In genomic region chr10:127854769-127855583, GRCh38 we compare ENCODE assay signal across 9 cellular contexts. TPM values are rescaled to one million over a fixed set of nuclear protein-coding genes. Genes with fewer than 3 reads are reported as not detected.
A peak's percentile ranks its signal among the peaks of the same experiment; 100 is the strongest.
DNase-seq lines count a peak whose midpoint lies in the region; ATAC-seq, FAIRE-seq and TF ChIP-seq lines count a peak whose summit lies in the region.
"Had no signal": no experiment of that assay in that cellular context is flagged by ENCODE, and none has a peak within 500 bp of the region (broad histone marks: within the 10 kb centered on the region; RNA-seq: fewer than 3 reads in every experiment).

No MANE protein-coding gene starts in this region.

- H3K27ac Mint-ChIP-seq in stimulated activated naive B cell treated with anti-CD40 and anti-IgM and Interleukin-4, amounts not matched to agents 10 μg/mL and 1 μg/mL and 100 μg/mL, for 72 hours: peak overlapping the region; percentile 90

- H3K4me1 ChIP-seq in small intestine (ENCODE audit: control insufficient read depth in 2 of 2, insufficient read depth in 1 of 2, low read depth in 1 of 2, low read length in 1 of 2) (no peaks in the 10 kb centered on the region), prostate gland (replicated peaks) (no peaks in the 10 kb centered on the region)

- no peaks in the 10 kb centered on the region for H3K36me3 Mint-ChIP-seq in stimulated activated naive B cell treated with anti-CD40 and anti-IgM and Interleukin-4, amounts not matched to agents 10 μg/mL and 1 μg/mL and 100 μg/mL, for 72 hours

- no peak overlapping the region for H3K4me3 ChIP-seq in small intestine (ENCODE audit: low read depth in 1 of 2, low read length in 2 of 2)
- no peak overlapping the region for H3K4me3 ChIP-seq in prostate gland
- H3K4me3 ChIP-seq: heart right ventricle had no signal

- FAIRE-seq in small intestine (lab: Jason Lieb, UNC): no peak

- H3K36me3 ChIP-seq in small intestine (ENCODE audit: control insufficient read depth in 2 of 2, insufficient read depth in 2 of 2, low read length in 2 of 2): no peaks in the 10 kb centered on the region
- H3K36me3 ChIP-seq in prostate gland: no peaks in the 10 kb centered on the region
- H3K36me3 ChIP-seq: heart right ventricle had no signal

- H3K27ac ChIP-seq in small intestine (ENCODE audit: low read depth in 1 of 2, low read length in 1 of 2) (no peak overlapping the region), prostate gland (no peak overlapping the region)
- H3K27ac ChIP-seq: heart right ventricle had no signal

- peaks cover 0 to 6% of the 10 kb centered on the region in 2 donors for H3K27me3 Mint-ChIP-seq in stimulated activated naive B cell treated with anti-CD40 and anti-IgM and Interleukin-4, amounts not matched to agents 10 μg/mL and 1 μg/mL and 100 μg/mL, for 72 hours

- H3K9me3 ChIP-seq in small intestine (ENCODE audit: control insufficient read depth, low read depth) (no peaks in the 10 kb centered on the region), prostate gland (no peaks in the 10 kb centered on the region)
- H3K9me3 ChIP-seq: heart right ventricle had no signal

- H3K4me3 Mint-ChIP-seq in stimulated activated naive B cell treated with anti-CD40 and anti-IgM and Interleukin-4, amounts not matched to agents 10 μg/mL and 1 μg/mL and 100 μg/mL, for 72 hours: peak overlapping the region; percentile 56 to 78

- intact Hi-C loops in prostate gland (cut with DNase I): loop anchor here (5.0 kb wide), 1 partner anchor 1873 kb away; no protein-coding TSS in a partner anchor

- no peak for TF ChIP-seq POLR2A in prostate gland (IDR thresholded peaks at IDR 0.05)

- H3K4me1 Mint-ChIP-seq in stimulated activated naive B cell treated with anti-CD40 and anti-IgM and Interleukin-4, amounts not matched to agents 10 μg/mL and 1 μg/mL and 100 μg/mL, for 72 hours: peaks cover 40 to 41% of the 10 kb centered on the region in 2 donors

- ATAC-seq in HG02759 (IDR thresholded peaks at IDR 0.05; ENCODE audit: unreplicated experiment): peak; percentile 73
- peak; percentile 77 for ATAC-seq in HG03571 (IDR thresholded peaks at IDR 0.05; ENCODE audit: unreplicated experiment)
- peak; percentile 74 to 83 for ATAC-seq in stimulated activated naive B cell treated with anti-CD40 and anti-IgM and Interleukin-4, amounts not matched to agents 10 μg/mL and 1 μg/mL and 100 μg/mL, for 72 hours (replicated peaks)
- no peak for ATAC-seq in GM18520 (IDR thresholded peaks at IDR 0.05; ENCODE audit: unreplicated experiment)

- H3K9me3 Mint-ChIP-seq in stimulated activated naive B cell treated with anti-CD40 and anti-IgM and Interleukin-4, amounts not matched to agents 10 μg/mL and 1 μg/mL and 100 μg/mL, for 72 hours: peaks cover 3 to 5% of the 10 kb centered on the region in 2 donors

- 76 to 80% (median 78%) methylated on average over 15 of the region's 15 CpGs for WGBS in small intestine, 3 donors
- WGBS in prostate gland: 78% methylated on average over 15 of the region's 15 CpGs

- peak; percentile 39 for DNase-seq in GM19238 (ENCODE audit: insufficient read length, low spot score)
- DNase-seq in stimulated activated naive B cell treated with anti-CD40 and anti-IgM and Interleukin-4, amounts not matched to agents 10 μg/mL and 1 μg/mL and 100 μg/mL, for 72 hours: peak; percentile 33
- no peak for DNase-seq in small intestine
- DNase-seq in prostate gland (ENCODE audit: low spot score): no peak
- DNase-seq: cortex of kidney, heart right ventricle had no signal

- H3K27me3 ChIP-seq in small intestine (ENCODE audit: control insufficient read depth in 2 of 2, insufficient read depth in 2 of 2, low read length in 2 of 2): no peaks in the 10 kb centered on the region
- H3K27me3 ChIP-seq in prostate gland (replicated peaks; ENCODE audit: insufficient read depth): peaks cover 3% of the 10 kb centered on the region

- no peak for TF ChIP-seq CTCF in prostate gland (IDR thresholded peaks at IDR 0.05)

RNA-seq across cellular contexts. Expression of gene CLRN3, which starts 37.8 kb away (rescaled TPM):
- polyA plus RNA-seq in small intestine: 100 to 1,000 TPM in 1 of 3 donors, 10 to 100 TPM in 2; 72.0 to 102 (median 84.5) TPM
- not detected for total RNA-seq in prostate gland
- total RNA-seq: heart right ventricle had no signal
- polyA plus RNA-seq: heart right ventricle had no signal

RNA-seq across cellular contexts. Expression of gene PTPRE, which starts 51.9 kb away (rescaled TPM):
- 1 to 10 TPM; 2.7 to 8.8 (median 3.5) TPM for polyA plus RNA-seq in small intestine
- total RNA-seq in prostate gland: 10 to 100 TPM in 1 of 2 donors, 1 to 10 TPM in 1; 4.5 to 14.3 TPM

Comparison
In these comparisons a context has a peak if more than half of its experiments do, and no peak if none do; other contexts are left out.
1. DNase-seq: peak in GM19238 (single experiment) and stimulated activated naive B cell treated with anti-CD40 and anti-IgM and Interleukin-4, amounts not matched to agents 10 μg/mL and 1 μg/mL and 100 μg/mL, for 72 hours (single experiment); none in small intestine (single experiment) and prostate gland (single experiment).